ENCODE assay signal across 8 cellular contexts in genomic region chr12:123115409-123116111, GRCh38. TPM values are rescaled to one million over a fixed set of nuclear protein-coding genes. Genes with fewer than 3 reads are reported as not detected.
DNase-seq lines count a peak whose midpoint lies in the region; ATAC-seq lines count a peak whose summit lies in the region.

No MANE protein-coding gene starts in this region.

- DNase-seq in AG08396 (ENCODE audit: low spot score) (peak; percentile 85), brain pericyte (ENCODE audit: low read depth, low spot score) (peak; percentile 66), midbrain (lab: John Stamatoyannopoulos, UW) (peak; percentile 71)

- peaks cover 23 to 42% (median 30%) of the 10 kb centered on the region in 3 donors for H3K4me1 Mint-ChIP-seq in IgD-negative memory B cell

- H3K27ac Mint-ChIP-seq in IgD-negative memory B cell: peak overlapping the region; percentile 84 to 93 (median 87)

- peaks cover 0 to 1% (median 0%) of the 10 kb centered on the region in 3 donors for H3K9me3 Mint-ChIP-seq in IgD-negative memory B cell

- peak overlapping the region; percentile 46 to 88 (median 64) for H3K4me3 Mint-ChIP-seq in IgD-negative memory B cell

- H3K36me3 Mint-ChIP-seq in IgD-negative memory B cell: peaks cover 2% of the 10 kb centered on the region

- peaks cover 4% of the 10 kb centered on the region for H3K27me3 Mint-ChIP-seq in IgD-negative memory B cell

- no peak for ATAC-seq in GM19351 (IDR thresholded peaks at IDR 0.05; ENCODE audit: unreplicated experiment)
- no peak for ATAC-seq in HG03097 (IDR thresholded peaks at IDR 0.05; ENCODE audit: low FRiP score, unreplicated experiment)
- ATAC-seq in HG03159 (IDR thresholded peaks at IDR 0.05; ENCODE audit: unreplicated experiment): no peak
- no peak for ATAC-seq in GM21423 (IDR thresholded peaks at IDR 0.05; ENCODE audit: unreplicated experiment)

RNA-seq across cellular contexts. Expression of gene PITPNM2, which starts 35.3 kb away (rescaled TPM):
- polyA plus RNA-seq in IgD-negative memory B cell: 0.95 TPM
